ENCODE assay signal across 17 cellular contexts in genomic region chr2:56473524-56473923, GRCh38.
DNase-seq lines count a peak whose midpoint lies in the region; ATAC-seq, FAIRE-seq and TF ChIP-seq lines count a peak whose summit lies in the region.
"Had no signal": no experiment of that assay in that cellular context is flagged by ENCODE, and none has a peak within 500 bp of the region (broad histone marks: within the 10 kb centered on the region; RNA-seq: fewer than 3 reads in every experiment).

No MANE protein-coding gene starts in this region.

- no peak overlapping the region for H3K27ac ChIP-seq in iPS-20b (ENCODE audit: low read length)
- H3K27ac ChIP-seq: BLaER1 treated with 17β-estradiol and CSF1 and Interleukin-3, amounts not matched to agents 10 nM and 100 nM; GM23248 had no signal

- DNase-seq in EL (peak; percentile 2), HCEC 1CT (peak; percentile 42), adipocyte (ENCODE audit: low read depth) (peak; percentile 40), lower leg skin (ENCODE audit: low spot score in 2 of 2) (no peak), RCC 7860 (ENCODE audit: low spot score) (no peak)
- DNase-seq in NK-92 treated with Interleukin-12 subunit alpha and Interleukin-12 subunit beta, amount 100 ng/mL, for 24 hours (lab: John Stamatoyannopoulos, UW), result no peak
- DNase-seq: ACHN; Calu3; CD4-positive, CD25-positive, alpha-beta regulatory T cell; DMS 273 treated with DMSO at 0.1 percent for 48 hours; GDM1; GM23248 had no signal

- H3K4me1 ChIP-seq in adipocyte (ENCODE audit: control insufficient read depth, insufficient read depth, low read length) (peaks cover 27% of the 10 kb centered on the region), iPS-20b (ENCODE audit: insufficient read depth, low read length) (peaks cover 13% of the 10 kb centered on the region; the same call in 1 of the 2 replicates)
- H3K4me1 ChIP-seq: BLaER1 treated with 17β-estradiol and CSF1 and Interleukin-3, amounts not matched to agents 10 nM and 100 nM had no signal

- no peak for ATAC-seq in HG03039 (IDR thresholded peaks at IDR 0.05; ENCODE audit: unreplicated experiment)
- ATAC-seq: HCT116 had no signal

- FAIRE-seq in RCC 7860 (lab: Jason Lieb, UNC), result no peak
- FAIRE-seq: GM12892 had no signal

- H3K9me3 ChIP-seq in adipocyte (ENCODE audit: control insufficient read depth, low read length), result no peaks in the 10 kb centered on the region
- H3K9me3 ChIP-seq in iPS-20b (ENCODE audit: insufficient read depth, low read depth, low read length), result no peaks in the 10 kb centered on the region
- H3K9me3 ChIP-seq: BLaER1 treated with 17β-estradiol and CSF1 and Interleukin-3, amounts not matched to agents 10 nM and 100 nM had no signal

- H3K36me3 ChIP-seq in adipocyte (ENCODE audit: control insufficient read depth, insufficient read depth, low read length, severe bottlenecking) (no peaks in the 10 kb centered on the region), iPS-20b (ENCODE audit: insufficient read depth, low read depth, low read length) (no peaks in the 10 kb centered on the region)
- H3K36me3 ChIP-seq: BLaER1 treated with 17β-estradiol and CSF1 and Interleukin-3, amounts not matched to agents 10 nM and 100 nM had no signal

- no peaks in the 10 kb centered on the region for H3K27me3 ChIP-seq in adipocyte (replicated peaks; ENCODE audit: control insufficient read depth, insufficient read depth, low read length)
- no peaks in the 10 kb centered on the region for H3K27me3 ChIP-seq in iPS-20b (ENCODE audit: insufficient read depth, low read length)
- H3K27me3 ChIP-seq: BLaER1 treated with 17β-estradiol and CSF1 and Interleukin-3, amounts not matched to agents 10 nM and 100 nM had no signal

- intact Hi-C loops in lower leg skin (cut with DNase I; ENCODE audit: low total_unique reads), result no loop called here

- TF ChIP-seq CTCF in lower leg skin (IDR thresholded peaks at IDR 0.05), result no peak

- H3K9ac ChIP-seq in adipocyte (ENCODE audit: low read length) (no peak overlapping the region), iPS-20b (ENCODE audit: low read depth, low read length) (no peak overlapping the region)
- H3K9ac ChIP-seq: BLaER1 treated with 17β-estradiol and CSF1 and Interleukin-3, amounts not matched to agents 10 nM and 100 nM; GM23248 had no signal

- no peak overlapping the region for H3K4me3 ChIP-seq in adipocyte (ENCODE audit: low read length)
- 0 out of 2 replicates have a peak overlapping the region, but pooled peaks have one; percentile 4 for H3K4me3 ChIP-seq in iPS-20b (ENCODE audit: low read length)
- H3K4me3 ChIP-seq in lower leg skin (ENCODE audit: low read depth, poor library complexity, severe bottlenecking), result no peak overlapping the region
- H3K4me3 ChIP-seq: BLaER1 treated with 17β-estradiol and CSF1 and Interleukin-3, amounts not matched to agents 10 nM and 100 nM; GM23248 had no signal

- no peak for TF ChIP-seq POLR2A in lower leg skin (IDR thresholded peaks at IDR 0.05)

Comparison
In these comparisons a context has a peak if more than half of its experiments do, and no peak if none do; other contexts are left out.
1. DNase-seq: peak in EL (single experiment), HCEC 1CT (single experiment) and adipocyte (single experiment); none in lower leg skin (0 of 2), RCC 7860 (single experiment) and NK-92 treated with Interleukin-12 subunit alpha and Interleukin-12 subunit beta, amount 100 ng/mL, for 24 hours (single experiment).